1 cellular context compared by ENCODE assay signal in the genomic region with DNA sequence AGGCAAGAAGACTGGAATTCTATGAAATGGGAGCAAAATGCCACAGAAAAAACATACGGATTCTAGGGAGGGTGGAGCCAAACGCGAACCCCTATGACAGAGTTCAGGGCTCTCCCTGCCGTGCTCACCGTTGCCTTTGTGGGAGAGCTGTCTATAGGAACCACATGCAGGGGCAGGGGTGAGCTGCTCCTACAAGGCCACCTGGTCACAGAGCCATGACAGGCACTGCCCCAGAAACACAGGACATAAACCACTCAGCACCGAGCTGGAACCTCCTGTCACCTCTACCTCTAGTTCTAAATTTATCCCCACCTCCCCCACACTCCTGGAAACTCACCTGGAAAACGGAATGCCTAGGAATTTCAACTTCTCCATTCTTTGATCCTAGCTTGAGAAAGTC.
TF ChIP-seq lines count a peak whose summit lies in the region.

No MANE protein-coding gene starts in this region.

TF ChIP-seq in WTC11, 78 proteins besides CTCF, POLR2A, EP300 and RAD21 (continued from another document):
- TF ChIP-seq, protein P1, sequence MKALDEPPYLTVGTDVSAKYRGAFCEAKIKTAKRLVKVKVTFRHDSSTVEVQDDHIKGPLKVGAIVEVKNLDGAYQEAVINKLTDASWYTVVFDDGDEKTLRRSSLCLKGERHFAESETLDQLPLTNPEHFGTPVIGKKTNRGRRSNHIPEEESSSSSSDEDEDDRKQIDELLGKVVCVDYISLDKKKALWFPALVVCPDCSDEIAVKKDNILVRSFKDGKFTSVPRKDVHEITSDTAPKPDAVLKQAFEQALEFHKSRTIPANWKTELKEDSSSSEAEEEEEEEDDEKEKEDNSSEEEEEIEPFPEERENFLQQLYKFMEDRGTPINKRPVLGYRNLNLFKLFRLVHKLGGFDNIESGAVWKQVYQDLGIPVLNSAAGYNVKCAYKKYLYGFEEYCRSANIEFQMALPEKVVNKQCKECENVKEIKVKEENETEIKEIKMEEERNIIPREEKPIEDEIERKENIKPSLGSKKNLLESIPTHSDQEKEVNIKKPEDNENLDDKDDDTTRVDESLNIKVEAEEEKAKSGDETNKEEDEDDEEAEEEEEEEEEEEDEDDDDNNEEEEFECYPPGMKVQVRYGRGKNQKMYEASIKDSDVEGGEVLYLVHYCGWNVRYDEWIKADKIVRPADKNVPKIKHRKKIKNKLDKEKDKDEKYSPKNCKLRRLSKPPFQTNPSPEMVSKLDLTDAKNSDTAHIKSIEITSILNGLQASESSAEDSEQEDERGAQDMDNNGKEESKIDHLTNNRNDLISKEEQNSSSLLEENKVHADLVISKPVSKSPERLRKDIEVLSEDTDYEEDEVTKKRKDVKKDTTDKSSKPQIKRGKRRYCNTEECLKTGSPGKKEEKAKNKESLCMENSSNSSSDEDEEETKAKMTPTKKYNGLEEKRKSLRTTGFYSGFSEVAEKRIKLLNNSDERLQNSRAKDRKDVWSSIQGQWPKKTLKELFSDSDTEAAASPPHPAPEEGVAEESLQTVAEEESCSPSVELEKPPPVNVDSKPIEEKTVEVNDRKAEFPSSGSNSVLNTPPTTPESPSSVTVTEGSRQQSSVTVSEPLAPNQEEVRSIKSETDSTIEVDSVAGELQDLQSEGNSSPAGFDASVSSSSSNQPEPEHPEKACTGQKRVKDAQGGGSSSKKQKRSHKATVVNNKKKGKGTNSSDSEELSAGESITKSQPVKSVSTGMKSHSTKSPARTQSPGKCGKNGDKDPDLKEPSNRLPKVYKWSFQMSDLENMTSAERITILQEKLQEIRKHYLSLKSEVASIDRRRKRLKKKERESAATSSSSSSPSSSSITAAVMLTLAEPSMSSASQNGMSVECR (CRISPR knock-in tag; IDR thresholded peaks at IDR 0.05; ENCODE audit: borderline replicate concordance) = no peak
- TF ChIP-seq NFE2L1 (CRISPR knock-in tag; IDR thresholded peaks at IDR 0.05) = no peak
- no peak for TF ChIP-seq SMAD3 (CRISPR knock-in tag; IDR thresholded peaks at IDR 0.05; ENCODE audit: borderline replicate concordance)
- no peak for TF ChIP-seq ZNF263 (CRISPR knock-in tag; IDR thresholded peaks at IDR 0.05; ENCODE audit: low read depth)
- no peak for TF ChIP-seq OVOL2 (CRISPR knock-in tag; IDR thresholded peaks at IDR 0.05; ENCODE audit: borderline replicate concordance)
- TF ChIP-seq, protein P2, sequence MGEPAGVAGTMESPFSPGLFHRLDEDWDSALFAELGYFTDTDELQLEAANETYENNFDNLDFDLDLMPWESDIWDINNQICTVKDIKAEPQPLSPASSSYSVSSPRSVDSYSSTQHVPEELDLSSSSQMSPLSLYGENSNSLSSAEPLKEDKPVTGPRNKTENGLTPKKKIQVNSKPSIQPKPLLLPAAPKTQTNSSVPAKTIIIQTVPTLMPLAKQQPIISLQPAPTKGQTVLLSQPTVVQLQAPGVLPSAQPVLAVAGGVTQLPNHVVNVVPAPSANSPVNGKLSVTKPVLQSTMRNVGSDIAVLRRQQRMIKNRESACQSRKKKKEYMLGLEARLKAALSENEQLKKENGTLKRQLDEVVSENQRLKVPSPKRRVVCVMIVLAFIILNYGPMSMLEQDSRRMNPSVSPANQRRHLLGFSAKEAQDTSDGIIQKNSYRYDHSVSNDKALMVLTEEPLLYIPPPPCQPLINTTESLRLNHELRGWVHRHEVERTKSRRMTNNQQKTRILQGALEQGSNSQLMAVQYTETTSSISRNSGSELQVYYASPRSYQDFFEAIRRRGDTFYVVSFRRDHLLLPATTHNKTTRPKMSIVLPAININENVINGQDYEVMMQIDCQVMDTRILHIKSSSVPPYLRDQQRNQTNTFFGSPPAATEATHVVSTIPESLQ (CRISPR knock-in tag; IDR thresholded peaks at IDR 0.05) = no peak
- no peak for TF ChIP-seq ZNF138 (CRISPR knock-in tag; conservative IDR thresholded peaks at IDR 0.05)
- TF ChIP-seq MXD4 (CRISPR knock-in tag; IDR thresholded peaks at IDR 0.05; ENCODE audit: borderline replicate concordance) = no peak
- TF ChIP-seq ESRRA (CRISPR knock-in tag; IDR thresholded peaks at IDR 0.05; ENCODE audit: borderline replicate concordance) = no peak
- TF ChIP-seq TEAD1 (CRISPR knock-in tag; IDR thresholded peaks at IDR 0.05) = no peak
- no peak for TF ChIP-seq GTF2I (CRISPR knock-in tag; conservative IDR thresholded peaks at IDR 0.05)
- TF ChIP-seq CREB1 (CRISPR knock-in tag; IDR thresholded peaks at IDR 0.05) = no peak
- TF ChIP-seq, protein P3, sequence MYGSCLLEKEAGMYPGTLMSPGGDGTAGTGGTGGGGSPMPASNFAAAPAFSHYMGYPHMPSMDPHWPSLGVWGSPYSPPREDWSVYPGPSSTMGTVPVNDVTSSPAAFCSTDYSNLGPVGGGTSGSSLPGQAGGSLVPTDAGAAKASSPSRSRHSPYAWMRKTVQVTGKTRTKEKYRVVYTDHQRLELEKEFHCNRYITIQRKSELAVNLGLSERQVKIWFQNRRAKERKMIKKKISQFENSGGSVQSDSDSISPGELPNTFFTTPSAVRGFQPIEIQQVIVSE (CRISPR knock-in tag; IDR thresholded peaks at IDR 0.05; ENCODE audit: borderline replicate concordance) = no peak
- no peak for TF ChIP-seq ETV6 (CRISPR knock-in tag; IDR thresholded peaks at IDR 0.05)
